In the genomic region with DNA sequence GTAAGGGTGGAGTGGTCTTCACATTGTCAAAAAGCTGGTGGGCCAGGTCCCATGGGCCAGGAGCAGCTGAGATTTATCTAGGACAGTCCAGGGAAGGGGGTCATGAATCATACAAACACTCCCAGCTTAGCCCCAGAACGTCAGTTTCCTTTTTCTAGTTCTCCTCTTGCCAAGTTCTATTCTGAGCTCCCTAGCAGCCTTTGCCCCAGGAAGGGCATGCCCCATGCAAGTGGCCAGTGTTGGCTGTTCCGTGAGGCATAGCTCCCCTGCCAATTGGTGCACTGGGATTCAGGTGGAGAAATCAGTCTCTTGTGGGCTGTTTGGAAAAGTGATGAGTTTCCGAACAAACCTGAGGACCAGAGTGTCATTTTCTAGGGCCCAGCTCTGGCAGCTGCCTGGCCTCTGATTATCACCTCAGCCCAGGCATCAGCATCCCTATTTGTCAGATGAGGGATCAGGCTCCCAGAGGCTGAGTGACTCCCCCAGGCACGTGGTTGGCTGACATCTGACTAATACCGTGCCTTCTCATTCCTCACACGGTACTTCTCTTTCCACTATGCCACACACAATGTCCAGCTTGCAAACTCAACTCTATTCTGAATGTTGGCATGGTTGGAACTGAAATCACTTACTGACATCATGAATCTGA, we compare ENCODE assay signal across 16 cellular contexts.
A peak's percentile ranks its signal among the peaks of the same experiment; 100 is the strongest.
DNase-seq lines count a peak whose midpoint lies in the region; ATAC-seq and TF ChIP-seq lines count a peak whose summit lies in the region.
"Had no signal": no experiment of that assay in that cellular context is flagged by ENCODE, and none has a peak within 500 bp of the region (broad histone marks: within the 10 kb centered on the region; RNA-seq: fewer than 3 reads in every experiment).

No MANE protein-coding gene starts in this region.

- no peak for TF ChIP-seq CTCF in epithelial cell of esophagus (IDR thresholded peaks at IDR 0.05; ENCODE audit: insufficient read depth, low read depth, low read length, missing control alignments)

- H3K4me3 ChIP-seq in epithelial cell of esophagus (ENCODE audit: low read length) = no peak overlapping the region
- H3K4me3 ChIP-seq: dorsolateral prefrontal cortex, neural progenitor cell had no signal

- peak; percentile 31 for DNase-seq in EL
- peak; percentile 32 for DNase-seq in MV-4-11 (lab: John Stamatoyannopoulos, UW)
- DNase-seq in epithelial cell of esophagus (ENCODE audit: low read depth) = peak; percentile 27
- peak; percentile 46 for DNase-seq in medulla oblongata (ENCODE audit: extremely low spot score)
- no peak for DNase-seq in DMS79 treated with DMSO at 0.1 percent for 48 hours (lab: John Stamatoyannopoulos, UW)
- no peak for DNase-seq in NCI-H1417 (lab: John Stamatoyannopoulos, UW)
- DNase-seq in activated effector memory CD4-positive, alpha-beta T cell treated with anti-CD3 and anti-CD28 coated beads, Interleukin-2, amount 50 U/mL, for 16 hours = no peak
- DNase-seq: activated CD4-positive, CD25-positive, alpha-beta regulatory T cell treated with anti-CD3 and anti-CD28 coated beads, Interleukin-2, amount 50 U/mL, for 72 hours; activated T-cell treated with anti-CD3 and anti-CD28 coated beads, Interleukin-2, amount 50 U/mL, for 24 hours; amniotic stem cell; dorsolateral prefrontal cortex; foreskin keratinocyte; KBM-7; SW 1271 had no signal

- ATAC-seq in GM21576 (IDR thresholded peaks at IDR 0.05; ENCODE audit: unreplicated experiment) = no peak
- ATAC-seq: foreskin keratinocyte had no signal

Comparison
In these comparisons a context has a peak if more than half of its experiments do, and no peak if none do; other contexts are left out.
1. DNase-seq: peak in EL (single experiment), MV-4-11 (single experiment), epithelial cell of esophagus (single experiment) and medulla oblongata (single experiment); none in DMS79 treated with DMSO at 0.1 percent for 48 hours (single experiment), NCI-H1417 (0 of 3) and activated effector memory CD4-positive, alpha-beta T cell treated with anti-CD3 and anti-CD28 coated beads, Interleukin-2, amount 50 U/mL, for 16 hours (single experiment).